Comparison of ENCODE assay signal across 16 cellular contexts in genomic region chr10:116408716-116409115, GRCh38. TPM values are rescaled to one million over a fixed set of nuclear protein-coding genes. Genes with fewer than 3 reads are reported as not detected.
DNase-seq lines count a peak whose midpoint lies in the region; ATAC-seq lines count a peak whose summit lies in the region.
"Had no signal": no experiment of that assay in that cellular context is flagged by ENCODE, and none has a peak within 500 bp of the region (broad histone marks: within the 10 kb centered on the region; RNA-seq: fewer than 3 reads in every experiment).

No MANE protein-coding gene starts in this region.

- H3K4me3 ChIP-seq in CD8-positive, alpha-beta memory T cell (ENCODE audit: low read length): no peak overlapping the region
- H3K4me3 ChIP-seq: SJCRH30, testis had no signal

- H3K36me3 ChIP-seq in CD8-positive, alpha-beta memory T cell (ENCODE audit: insufficient read depth, low read length): no peaks in the 10 kb centered on the region
- H3K36me3 ChIP-seq: SJCRH30 had no signal

- ATAC-seq in GM19463 (IDR thresholded peaks at IDR 0.05; ENCODE audit: unreplicated experiment) (peak; percentile 86), HG03159 (IDR thresholded peaks at IDR 0.05; ENCODE audit: unreplicated experiment) (peak; percentile 88)
- no peak for ATAC-seq in stimulated activated effector memory CD8-positive, alpha-beta T cell treated with anti-CD3 and anti-CD28 coated beads, Interleukin-12 subunit alpha, Interleukin-12 subunit beta, amount 100 ng/mL, for 72 hours

- peak; percentile 40 for DNase-seq in CD1c-positive myeloid dendritic cell (ENCODE audit: extremely low spot score)
- peak; percentile 9 for DNase-seq in SKM-1 (lab: John Stamatoyannopoulos, UW; ENCODE audit: unreplicated experiment)
- no peak for DNase-seq in CD8-positive, alpha-beta memory T cell
- no peak for DNase-seq in stimulated activated CD4-positive, alpha-beta T cell treated with anti-CD3 and anti-CD28 coated beads, Interleukin-4, amount 100 ng/mL, for 1 hour
- DNase-seq in stimulated activated effector memory CD8-positive, alpha-beta T cell treated with anti-CD3 and anti-CD28 coated beads, Interleukin-12 subunit alpha, Interleukin-12 subunit beta, amount 100 ng/mL, for 72 hours (ENCODE audit: low spot score in 2 of 2): no peak
- no peak for DNase-seq in NCI-H187 treated with DMSO at 0.1 percent for 48 hours (lab: John Stamatoyannopoulos, UW)
- DNase-seq: activated gamma-delta T cell treated with Interleukin-2 at 50 U/mL for 16 hours, GDM1, H7, NCI-H1436 treated with DMSO at 0.1 percent for 48 hours, NCI-H748 treated with DMSO at 0.1 percent for 48 hours, SJCRH30, testis had no signal

- H3K27ac ChIP-seq in CD8-positive, alpha-beta memory T cell (ENCODE audit: low read depth, low read length): no peak overlapping the region
- H3K27ac ChIP-seq: SJCRH30, testis had no signal

- no peak overlapping the region for H3K4me3 Mint-ChIP-seq in CD8-positive, alpha-beta memory T cell
- no peak overlapping the region for H3K4me3 Mint-ChIP-seq in stimulated activated effector memory CD8-positive, alpha-beta T cell treated with anti-CD3 and anti-CD28 coated beads, Interleukin-12 subunit alpha, Interleukin-12 subunit beta, amount 100 ng/mL, for 72 hours

- no peaks in the 10 kb centered on the region for H3K4me1 ChIP-seq in CD8-positive, alpha-beta memory T cell (ENCODE audit: insufficient read depth, low read length)
- H3K4me1 ChIP-seq: SJCRH30, testis had no signal

- H3K36me3 Mint-ChIP-seq in CD8-positive, alpha-beta memory T cell: no peaks in the 10 kb centered on the region
- no peaks in the 10 kb centered on the region for H3K36me3 Mint-ChIP-seq in stimulated activated effector memory CD8-positive, alpha-beta T cell treated with anti-CD3 and anti-CD28 coated beads, Interleukin-12 subunit alpha, Interleukin-12 subunit beta, amount 100 ng/mL, for 72 hours

- POLR2A ChIA-PET in CD8-positive, alpha-beta memory T cell (lab: Charles Lee): no interaction called here

- no peaks in the 10 kb centered on the region for H3K27me3 ChIP-seq in CD8-positive, alpha-beta memory T cell (ENCODE audit: insufficient read depth, low read length, poor library complexity, severe bottlenecking)
- H3K27me3 ChIP-seq: SJCRH30, testis had no signal

- no peak overlapping the region for H3K27ac Mint-ChIP-seq in CD8-positive, alpha-beta memory T cell
- no peak overlapping the region for H3K27ac Mint-ChIP-seq in stimulated activated effector memory CD8-positive, alpha-beta T cell treated with anti-CD3 and anti-CD28 coated beads, Interleukin-12 subunit alpha, Interleukin-12 subunit beta, amount 100 ng/mL, for 72 hours

- CTCF ChIA-PET in CD8-positive, alpha-beta memory T cell (lab: Charles Lee): no interaction called here

- no peaks in the 10 kb centered on the region for H3K4me1 Mint-ChIP-seq in CD8-positive, alpha-beta memory T cell
- H3K4me1 Mint-ChIP-seq in stimulated activated effector memory CD8-positive, alpha-beta T cell treated with anti-CD3 and anti-CD28 coated beads, Interleukin-12 subunit alpha, Interleukin-12 subunit beta, amount 100 ng/mL, for 72 hours: no peaks in the 10 kb centered on the region

- H3K9me3 ChIP-seq in CD8-positive, alpha-beta memory T cell (ENCODE audit: low read length): no peaks in the 10 kb centered on the region
- H3K9me3 ChIP-seq: SJCRH30, testis had no signal

- peaks cover 0 to 4% of the 10 kb centered on the region in 2 donors for H3K27me3 Mint-ChIP-seq in CD8-positive, alpha-beta memory T cell

- H3K9me3 Mint-ChIP-seq in CD8-positive, alpha-beta memory T cell: peaks cover 0 to 6% (median 3%) of the 10 kb centered on the region in 5 donors
- peaks cover 5% of the 10 kb centered on the region for H3K9me3 Mint-ChIP-seq in stimulated activated effector memory CD8-positive, alpha-beta T cell treated with anti-CD3 and anti-CD28 coated beads, Interleukin-12 subunit alpha, Interleukin-12 subunit beta, amount 100 ng/mL, for 72 hours

RNA-seq across cellular contexts. Expression of gene PNLIPRP3, which starts 18.9 kb away (rescaled TPM):
- not detected for total RNA-seq in CD8-positive, alpha-beta memory T cell
- not detected for polyA plus RNA-seq in CD8-positive, alpha-beta memory T cell
- total RNA-seq: activated CD8-positive, alpha-beta memory T cell treated with anti-CD3 and anti-CD28 coated beads for 36 hours; H7; SJCRH30; testis had no signal

Comparison
In these comparisons a context has a peak if more than half of its experiments do, and no peak if none do; other contexts are left out.
1. DNase-seq: peak in CD1c-positive myeloid dendritic cell (single experiment) and SKM-1 (single experiment); none in CD8-positive, alpha-beta memory T cell (0 of 5), stimulated activated CD4-positive, alpha-beta T cell treated with anti-CD3 and anti-CD28 coated beads, Interleukin-4, amount 100 ng/mL, for 1 hour (single experiment), stimulated activated effector memory CD8-positive, alpha-beta T cell treated with anti-CD3 and anti-CD28 coated beads, Interleukin-12 subunit alpha, Interleukin-12 subunit beta, amount 100 ng/mL, for 72 hours (0 of 2) and NCI-H187 treated with DMSO at 0.1 percent for 48 hours (single experiment).